In the genomic region with DNA sequence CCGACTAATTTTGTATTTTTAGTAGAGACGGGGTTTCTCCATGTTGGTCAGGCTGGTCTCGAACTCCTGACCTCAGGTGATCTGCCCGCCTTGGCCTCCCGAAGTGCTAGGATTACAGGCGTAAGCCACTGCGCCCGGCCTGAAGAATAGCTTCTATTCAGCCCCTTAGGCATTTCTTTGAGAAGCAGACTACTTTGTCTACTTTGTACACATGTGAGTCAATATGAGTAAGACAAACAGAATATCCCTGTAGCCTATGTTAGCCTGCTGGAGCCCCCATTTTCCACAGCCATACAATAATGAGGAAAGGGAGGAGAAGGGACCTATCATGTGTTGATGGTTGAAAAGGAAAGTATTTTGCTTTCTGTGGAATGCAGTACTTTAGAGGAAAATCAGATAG, we compare ENCODE assay signal across 4 cellular contexts. TPM values are rescaled to one million over a fixed set of nuclear protein-coding genes. Genes with fewer than 3 reads are reported as not detected.
"Had no signal": no experiment of that assay in that cellular context is flagged by ENCODE, and none has a peak within 500 bp of the region (broad histone marks: within the 10 kb centered on the region; RNA-seq: fewer than 3 reads in every experiment).

No MANE protein-coding gene starts in this region.

RNA-seq across cellular contexts. Expression of a gene that starts 5.8 kb away (rescaled TPM):
- total RNA-seq: LHCN-M2, M059J, MCF 10A, NCI-H460 had no signal

RNA-seq across cellular contexts. Expression of a gene that starts 27.7 kb away (rescaled TPM):
- total RNA-seq: LHCN-M2, M059J, MCF 10A, NCI-H460 had no signal

RNA-seq across cellular contexts. Expression of a gene that starts 31.1 kb away (rescaled TPM):
- total RNA-seq: LHCN-M2, M059J, MCF 10A, NCI-H460 had no signal

RNA-seq across cellular contexts. Expression of a gene that starts 37.3 kb away (rescaled TPM):
- total RNA-seq: LHCN-M2, M059J, MCF 10A, NCI-H460 had no signal

RNA-seq across cellular contexts. Expression of a gene that starts 49.7 kb away (rescaled TPM):
- total RNA-seq: LHCN-M2, M059J, MCF 10A had no signal
